In the genomic region with DNA sequence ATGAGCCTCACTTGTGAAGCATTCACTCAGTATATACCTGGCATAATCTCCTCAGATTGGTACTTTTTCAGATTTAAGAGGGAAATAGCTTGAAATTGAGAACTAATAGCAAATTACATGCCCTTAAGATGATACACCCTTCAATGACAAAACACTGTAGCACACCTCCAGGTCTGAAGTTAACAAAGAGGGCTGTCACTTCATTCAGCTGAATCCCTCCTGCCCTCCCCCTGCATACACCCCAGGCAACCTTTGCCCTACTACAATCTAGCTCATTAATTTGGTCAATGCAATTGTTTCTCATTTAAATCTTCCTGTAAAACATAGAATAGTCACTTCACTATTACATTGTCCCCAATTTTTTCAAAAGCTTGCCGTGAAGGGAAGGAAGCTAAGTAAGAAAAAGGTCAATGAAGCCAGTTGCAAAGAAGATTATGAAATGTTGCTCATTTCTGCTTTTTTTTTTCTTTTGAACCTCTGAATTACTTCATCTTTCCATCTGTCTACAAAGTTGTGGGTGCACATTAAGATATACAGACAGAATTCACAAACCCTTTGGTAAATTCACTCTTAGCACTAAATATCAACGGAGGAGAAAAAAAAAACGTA, we compare ENCODE assay signal across 11 cellular contexts.
DNase-seq lines count a peak whose midpoint lies in the region; ATAC-seq and TF ChIP-seq lines count a peak whose summit lies in the region.
"Had no signal": no experiment of that assay in that cellular context is flagged by ENCODE, and none has a peak within 500 bp of the region (broad histone marks: within the 10 kb centered on the region; RNA-seq: fewer than 3 reads in every experiment).

No MANE protein-coding gene starts in this region.

- RAD21 ChIA-PET in HCT116 (lab: Charles Lee; ENCODE audit: low non-redundant PET in 1 of 2, low total read pairs in 2 of 2, uncharacterized antibody in 2 of 2, unreplicated experiment in 2 of 2) = no interaction called here

- DNase-seq in HCT116 (ENCODE audit: low read depth, low spot score) (no peak), NOMO-1 (lab: John Stamatoyannopoulos, UW; ENCODE audit: unreplicated experiment in 2 of 2) (peak; percentile 93 to 100), trophoblast cell (peak in 1 of 2 donors; percentile 33), esophagus squamous epithelium (lab: John Stamatoyannopoulos, UW) (no peak), ACHN (no peak)
- DNase-seq in activated T-helper 2 cell treated with anti-CD3 and anti-CD28 coated beads, Interferon-gamma antibody, Interleukin-2, Interleukin-4, amounts not matched to agents 10 μg/mL and 5 μg/mL and 100 μg/mL, durations not matched to agents 14 hours and 24 hours and 36 hours (ENCODE audit: low spot score) = no peak
- DNase-seq: activated effector memory CD4-positive, alpha-beta T cell treated with anti-CD3 and anti-CD28 coated beads, Interleukin-2, amount 50 U/mL, for 16 hours; NCI-H146; nucleus accumbens had no signal

- ATAC-seq in HCT116 = no peak
- no peak for ATAC-seq in HG03280 (IDR thresholded peaks at IDR 0.05; ENCODE audit: unreplicated experiment)
- ATAC-seq: gastroesophageal sphincter had no signal

- H3K4me1 ChIP-seq in HCT116 (ENCODE audit: control insufficient read depth in 1 of 2, insufficient read depth in 2 of 2, low read length in 2 of 2) (peaks cover 15 to 40% of the 10 kb centered on the region in 2 experiments), trophoblast cell (ENCODE audit: control insufficient read depth in 1 of 2, insufficient read depth in 2 of 2, low read length in 2 of 2) (peaks cover 8 to 10% of the 10 kb centered on the region in 2 experiments), esophagus squamous epithelium (peaks cover 0 to 19% (median 7%) of the 10 kb centered on the region in 3 donors)

- no peak overlapping the region for H3K4ac ChIP-seq in trophoblast cell (ENCODE audit: low read depth, low read length)

- intact Hi-C loops in HCT116 (cut with micrococcal nuclease) (no loop called here), esophagus squamous epithelium (cut with DNase I) (no loop called here)
- intact Hi-C loops in activated T-helper 2 cell treated with anti-CD3 and anti-CD28 coated beads, Interferon-gamma antibody, Interleukin-2, Interleukin-4, amounts not matched to agents 10 μg/mL and 5 μg/mL and 100 μg/mL, durations not matched to agents 14 hours and 24 hours and 36 hours (cut with micrococcal nuclease) = loop anchor here (1.0 to 10.0 kb wide), 18 partner anchors 21 to 670 kb away; a partner anchor contains a TSS

- H3K23ac ChIP-seq in trophoblast cell (ENCODE audit: low read length) = no peak overlapping the region

- no peak for TF ChIP-seq CTCF in HCT116 (IDR thresholded peaks at IDR 0.05 in 2 of 3, conservative IDR thresholded peaks at IDR 0.05 in 1 of 3; ENCODE audit: borderline replicate concordance in 1 of 3, insufficient read depth in 1 of 3, low read depth in 2 of 3, low read length in 2 of 3)
- TF ChIP-seq CTCF in esophagus squamous epithelium (IDR thresholded peaks at IDR 0.05) = no peak

- H2AK5ac ChIP-seq in trophoblast cell (ENCODE audit: low read length) = peak overlapping the region; percentile 86

- H3K27me3 ChIP-seq in HCT116 (ENCODE audit: insufficient read depth, low read length) (no peaks in the 10 kb centered on the region), trophoblast cell (ENCODE audit: insufficient read depth, low read length) (no peaks in the 10 kb centered on the region), esophagus squamous epithelium (no peaks in the 10 kb centered on the region)
- H3K27me3 ChIP-seq: gastroesophageal sphincter had no signal

- TF ChIP-seq POLR2A in HCT116 (IDR thresholded peaks at IDR 0.05; ENCODE audit: borderline replicate concordance, extremely low read depth, insufficient read depth, insufficient read length) = no peak
- TF ChIP-seq POLR2A in esophagus squamous epithelium (IDR thresholded peaks at IDR 0.05) = no peak

- H2AFZ ChIP-seq in HCT116 (ENCODE audit: low read depth, low read length, poor library complexity, severe bottlenecking) = peak overlapping the region; percentile 25
- no peak overlapping the region for H2AFZ ChIP-seq in trophoblast cell (ENCODE audit: insufficient read depth, low read length, poor library complexity)

- WGBS in trophoblast cell (ENCODE audit: extremely low coverage, insufficient coverage, insufficient read length) = no CpG with 5 or more reads among the region's 3 CpGs
- 59 to 62% methylated on average over 3 of the region's 3 CpGs for WGBS in esophagus squamous epithelium, 2 donors

- TF ChIP-seq RAD21 in HCT116 (IDR thresholded peaks at IDR 0.05; ENCODE audit: low read depth) = no peak

- H3K27ac Mint-ChIP-seq in activated T-helper 2 cell treated with anti-CD3 and anti-CD28 coated beads, Interferon-gamma antibody, Interleukin-2, Interleukin-4, amounts not matched to agents 10 μg/mL and 5 μg/mL and 100 μg/mL, durations not matched to agents 14 hours and 24 hours and 36 hours = peak overlapping the region; percentile 90

- no peak overlapping the region for H4K12ac ChIP-seq in trophoblast cell (ENCODE audit: low read depth, low read length)

- BruUV-seq in HCT116 (replicated peaks; lab: Mats Ljungman, UMichigan) = no TSS peak

- H3K27ac ChIP-seq in HCT116 (ENCODE audit: low read depth, low read length) = no peak overlapping the region
- no peak overlapping the region for H3K27ac ChIP-seq in trophoblast cell (ENCODE audit: low read depth, low read length)
- H3K27ac ChIP-seq in esophagus squamous epithelium = peak overlapping the region in 1 of 4 donors; percentile 11
- H3K27ac ChIP-seq: gastroesophageal sphincter had no signal

- H3K4me1 Mint-ChIP-seq in activated T-helper 2 cell treated with anti-CD3 and anti-CD28 coated beads, Interferon-gamma antibody, Interleukin-2, Interleukin-4, amounts not matched to agents 10 μg/mL and 5 μg/mL and 100 μg/mL, durations not matched to agents 14 hours and 24 hours and 36 hours (ENCODE audit: low read depth) = peaks cover 81% of the 10 kb centered on the region

- POLR2A ChIA-PET in HCT116 (lab: Charles Lee) = no interaction called here

- no peaks in the 10 kb centered on the region for H3K79me2 ChIP-seq in HCT116 (ENCODE audit: insufficient read depth, low read length)
- no peaks in the 10 kb centered on the region for H3K79me2 ChIP-seq in trophoblast cell (ENCODE audit: control insufficient read depth, insufficient read depth, low read length, poor library complexity)

- H3K14ac ChIP-seq in trophoblast cell (ENCODE audit: low read length) = peak overlapping the region; percentile 61

- no peaks in the 10 kb centered on the region for H3K79me1 ChIP-seq in trophoblast cell (ENCODE audit: low read length)

- H3K9me3 ChIP-seq in HCT116 (ENCODE audit: control insufficient read depth in 1 of 2, insufficient read depth in 1 of 2, low read depth in 1 of 2, low read length in 2 of 2) = no peaks in the 10 kb centered on the region
- no peaks in the 10 kb centered on the region for H3K9me3 ChIP-seq in trophoblast cell (ENCODE audit: insufficient read depth, low read depth, low read length)
- H3K9me3 ChIP-seq in esophagus squamous epithelium = no peaks in the 10 kb centered on the region
- H3K9me3 ChIP-seq: gastroesophageal sphincter had no signal

- H3K36me3 Mint-ChIP-seq in activated T-helper 2 cell treated with anti-CD3 and anti-CD28 coated beads, Interferon-gamma antibody, Interleukin-2, Interleukin-4, amounts not matched to agents 10 μg/mL and 5 μg/mL and 100 μg/mL, durations not matched to agents 14 hours and 24 hours and 36 hours (ENCODE audit: low read depth) = peaks cover 18% of the 10 kb centered on the region

- in situ Hi-C loops in ACHN (cut with HindIII; ENCODE audit: low pct_ligation_motif_present, low pct_unique_long_range_greater_than_20kb, low sequenced_read_pairs) = no loop called here

- no peaks in the 10 kb centered on the region for H3K9me2 ChIP-seq in HCT116 (ENCODE audit: insufficient read depth)

- no peaks in the 10 kb centered on the region for H4K20me1 ChIP-seq in HCT116 (ENCODE audit: insufficient read depth)

- H3K18ac ChIP-seq in trophoblast cell (ENCODE audit: low read length) = no peak overlapping the region

- CTCF ChIA-PET in HCT116 (lab: Charles Lee) = no interaction called here

- H3K4me3 ChIP-seq in HCT116 (replicated peaks in 1 of 2; ENCODE audit: low read depth in 1 of 2, low read length in 2 of 2) (no peak overlapping the region), trophoblast cell (ENCODE audit: low read depth, low read length) (no peak overlapping the region), esophagus squamous epithelium (no peak overlapping the region)
- H3K4me3 ChIP-seq: gastroesophageal sphincter had no signal

- H3K27me3 Mint-ChIP-seq in activated T-helper 2 cell treated with anti-CD3 and anti-CD28 coated beads, Interferon-gamma antibody, Interleukin-2, Interleukin-4, amounts not matched to agents 10 μg/mL and 5 μg/mL and 100 μg/mL, durations not matched to agents 14 hours and 24 hours and 36 hours (ENCODE audit: low read depth) = no peaks in the 10 kb centered on the region

- H2BK12ac ChIP-seq in trophoblast cell (ENCODE audit: low read length) = peak overlapping the region; percentile 76

- H3K36me3 ChIP-seq in HCT116 (ENCODE audit: control insufficient read depth in 1 of 2, insufficient read depth in 2 of 2, low read length in 2 of 2) (no peaks in the 10 kb centered on the region), trophoblast cell (ENCODE audit: control insufficient read depth in 1 of 2, insufficient read depth in 2 of 2, low read length in 2 of 2) (no peaks in the 10 kb centered on the region), esophagus squamous epithelium (no peaks in the 10 kb centered on the region)
- H3K36me3 ChIP-seq: gastroesophageal sphincter had no signal

- H3K4me3 Mint-ChIP-seq in activated T-helper 2 cell treated with anti-CD3 and anti-CD28 coated beads, Interferon-gamma antibody, Interleukin-2, Interleukin-4, amounts not matched to agents 10 μg/mL and 5 μg/mL and 100 μg/mL, durations not matched to agents 14 hours and 24 hours and 36 hours (ENCODE audit: low read depth) = peak overlapping the region; percentile 64

- H3K4me2 ChIP-seq in HCT116 (ENCODE audit: low read length) (no peak overlapping the region), trophoblast cell (ENCODE audit: low read length) (no peak overlapping the region)

- H4K8ac ChIP-seq in trophoblast cell (ENCODE audit: low read depth, low read length) = no peak overlapping the region

- peaks cover 16% of the 10 kb centered on the region for H3K9me3 Mint-ChIP-seq in activated T-helper 2 cell treated with anti-CD3 and anti-CD28 coated beads, Interferon-gamma antibody, Interleukin-2, Interleukin-4, amounts not matched to agents 10 μg/mL and 5 μg/mL and 100 μg/mL, durations not matched to agents 14 hours and 24 hours and 36 hours

- no peak overlapping the region for H2BK120ac ChIP-seq in trophoblast cell (ENCODE audit: insufficient read depth, low read length, poor library complexity)

- no peak overlapping the region for H4K91ac ChIP-seq in trophoblast cell (ENCODE audit: low read depth, low read length)

- H2BK5ac ChIP-seq in trophoblast cell (ENCODE audit: low read depth, low read length, poor library complexity) = peak overlapping the region; percentile 68

- H3K9ac ChIP-seq in HCT116 (ENCODE audit: low read length) = no peak overlapping the region
- no peak overlapping the region for H3K9ac ChIP-seq in trophoblast cell (ENCODE audit: low read length)

TF ChIP-seq in HCT116, 20 proteins besides CTCF, POLR2A, EP300 and RAD21 (continues in another document):
- no peak for TF ChIP-seq SRF (IDR thresholded peaks at IDR 0.05; ENCODE audit: low read depth)
- no peak for TF ChIP-seq EGR1 (IDR thresholded peaks at IDR 0.05; ENCODE audit: low read depth)

Comparison
In these comparisons a context has a peak if more than half of its experiments do, and no peak if none do; other contexts are left out.
1. DNase-seq: peak in NOMO-1 (2 of 2); none in HCT116 (single experiment), activated T-helper 2 cell treated with anti-CD3 and anti-CD28 coated beads, Interferon-gamma antibody, Interleukin-2, Interleukin-4, amounts not matched to agents 10 μg/mL and 5 μg/mL and 100 μg/mL, durations not matched to agents 14 hours and 24 hours and 36 hours (single experiment), esophagus squamous epithelium (single experiment) and ACHN (single experiment).